ENCODE assay signal across 21 cellular contexts in the genomic region with DNA sequence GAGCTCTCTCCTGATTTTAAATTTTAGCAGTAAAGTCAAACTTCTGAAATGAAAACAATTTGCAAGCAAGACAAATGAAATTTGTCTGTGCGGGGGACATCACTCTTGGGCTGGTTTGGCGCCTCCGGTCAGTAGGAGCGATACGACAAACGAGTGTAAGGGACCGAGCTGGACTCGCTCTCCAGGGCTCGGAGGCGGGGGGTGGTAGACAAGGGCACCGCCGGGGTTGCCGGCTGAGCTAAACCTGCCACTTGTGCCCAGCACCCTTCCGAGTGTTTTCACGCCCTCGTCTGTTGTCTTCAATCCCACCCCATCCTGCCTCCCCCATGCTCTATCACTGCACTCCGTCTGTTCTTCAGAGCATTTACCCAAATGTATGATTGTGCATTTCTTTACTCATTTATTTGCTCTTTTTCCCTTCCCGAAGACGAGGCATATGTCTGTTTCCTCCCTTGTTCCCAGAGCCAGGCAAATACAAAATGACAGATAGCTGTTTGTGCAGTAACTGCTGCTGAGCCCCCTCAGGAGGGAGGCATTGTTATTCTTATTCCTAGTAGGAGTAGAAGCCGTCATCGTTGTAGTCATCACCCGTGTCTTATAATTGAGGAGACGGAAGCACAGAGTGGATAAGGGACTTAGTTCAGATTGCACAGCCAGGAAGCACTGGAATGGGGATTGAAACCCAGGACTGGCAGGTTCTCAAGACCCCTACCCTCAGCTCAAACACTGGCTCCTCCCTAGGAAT.
A peak's percentile ranks its signal among the peaks of the same experiment; 100 is the strongest.
DNase-seq lines count a peak whose midpoint lies in the region; ATAC-seq, FAIRE-seq and TF ChIP-seq lines count a peak whose summit lies in the region.
"Had no signal": no experiment of that assay in that cellular context is flagged by ENCODE, and none has a peak within 500 bp of the region (broad histone marks: within the 10 kb centered on the region; RNA-seq: fewer than 3 reads in every experiment).

No MANE protein-coding gene starts in this region.

- TF ChIP-seq CTCF in fibroblast of pulmonary artery (IDR thresholded peaks at IDR 0.05; ENCODE audit: low read length, missing control alignments) (no peak), pancreas (IDR thresholded peaks at IDR 0.05) (no peak)

- no peak for FAIRE-seq in pancreas (lab: Jason Lieb, UNC)

- DNase-seq in cardiac septum (ENCODE audit: low spot score) (peak; percentile 27), right cardiac atrium (no peak), fibroblast of pulmonary artery (ENCODE audit: low read depth) (peak; percentile 61), posterior vena cava (ENCODE audit: low spot score) (peak; percentile 34), pancreas (no peak), RPMI8226 (no peak)
- DNase-seq: BE2C; CD4-positive, CD25-positive, alpha-beta regulatory T cell; COR-L47; DMS 273 treated with DMSO at 0.1 percent for 48 hours; DND-41; H9; NCI-H1092 treated with DMSO at 0.1 percent for 48 hours; NCI-H146; NCI-H2029 treated with DMSO at 0.1 percent for 48 hours; NCI-H2171; NCI-H69 had no signal

- no peaks in the 10 kb centered on the region for H3K36me3 ChIP-seq in pancreas
- H3K36me3 ChIP-seq: BE2C had no signal

- H3K4me3 ChIP-seq in right cardiac atrium (ENCODE audit: low read length) = no peak overlapping the region
- H3K4me3 ChIP-seq in fibroblast of pulmonary artery (replicated peaks; ENCODE audit: low read depth, low read length) = no peak overlapping the region
- H3K4me3 ChIP-seq in pancreas = no peak overlapping the region

- H3K4me1 ChIP-seq in right cardiac atrium (ENCODE audit: control insufficient read depth, insufficient read depth, low read length) = no peaks in the 10 kb centered on the region
- no peaks in the 10 kb centered on the region for H3K4me1 ChIP-seq in pancreas
- H3K4me1 ChIP-seq: BE2C had no signal

- no peak overlapping the region for H3K27ac ChIP-seq in right cardiac atrium (ENCODE audit: low read length)
- H3K27ac ChIP-seq in pancreas = no peak overlapping the region

- WGBS in right cardiac atrium = 69% methylated on average over 23 of the region's 23 CpGs
- 47 to 59% methylated on average over 23 of the region's 23 CpGs for WGBS in pancreas, 2 donors

- no peaks in the 10 kb centered on the region for H3K27me3 ChIP-seq in right cardiac atrium (ENCODE audit: control insufficient read depth, insufficient read depth)
- no peaks in the 10 kb centered on the region for H3K27me3 ChIP-seq in pancreas
- H3K27me3 ChIP-seq: BE2C had no signal

- no peak for ATAC-seq in right cardiac atrium
- ATAC-seq in HG02870 (IDR thresholded peaks at IDR 0.05; ENCODE audit: unreplicated experiment) = no peak
- no peak for ATAC-seq in pancreas
- no peak for ATAC-seq in GM18520 (IDR thresholded peaks at IDR 0.05; ENCODE audit: unreplicated experiment)
- ATAC-seq: Panc1, Right ventricle myocardium inferior had no signal

- intact Hi-C loops in cardiac septum (cut with DNase I) = no loop called here
- intact Hi-C loops in right cardiac atrium (cut with DNase I) = no loop called here
- intact Hi-C loops in posterior vena cava (cut with DNase I) = loop anchor here in 1 of 2 donors (10.0 kb wide), 1 partner anchor 63 kb away; a partner anchor contains a TSS
- intact Hi-C loops in pancreas (cut with DNase I) = no loop called here

- no peaks in the 10 kb centered on the region for H3K9me3 ChIP-seq in right cardiac atrium (ENCODE audit: control insufficient read depth, low read length)
- H3K9me3 ChIP-seq in pancreas = no peaks in the 10 kb centered on the region
- H3K9me3 ChIP-seq: BE2C had no signal

Comparison
In these comparisons a context has a peak if more than half of its experiments do, and no peak if none do; other contexts are left out.
1. DNase-seq: peak in cardiac septum (single experiment), fibroblast of pulmonary artery (single experiment) and posterior vena cava (single experiment); none in right cardiac atrium (0 of 3), pancreas (0 of 6) and RPMI8226 (single experiment).